ENCODE assay signal across 26 cellular contexts in genomic region chr3:11312139-11312538, GRCh38.
"Had no signal": no experiment of that assay in that cellular context is flagged by ENCODE, and none has a peak within 500 bp of the region (broad histone marks: within the 10 kb centered on the region; RNA-seq: fewer than 3 reads in every experiment).

No MANE protein-coding gene starts in this region.

- FAIRE-seq: islet of Langerhans had no signal

- H3K27ac ChIP-seq: coronary artery, gastrocnemius medialis, left ventricle myocardium inferior, testis, transverse colon had no signal

- H3K4me3 Mint-ChIP-seq: activated CD4-positive, alpha-beta memory T cell treated with anti-CD3 and anti-CD28 coated beads for 36 hours; activated CD4-positive, alpha-beta T cell treated with anti-CD3 and anti-CD28 coated beads, Interleukin-2, amount 10 ng/mL, durations not matched to agents 24 days and 14 days; activated T-helper 1 cell treated with anti-CD3 and anti-CD28 coated beads, Interleukin-12 subunit alpha, Interleukin-12 subunit beta, Interleukin-2, Interleukin-4 antibody, amounts not matched to agents 30 ng/mL and 10 ng/mL and 1 ng/mL, durations not matched to agents 14 hours and 24 hours and 36 hours; natural killer cell treated with Interleukin-12 subunit alpha and Interleukin-12 subunit beta and Interleukin-15 and Interleukin-18, amount 100 ng/mL, for 72 hours had no signal

- DNase-seq: activated CD4-positive, alpha-beta memory T cell treated with anti-CD3 and anti-CD28 coated beads for 36 hours; activated CD4-positive, alpha-beta T cell treated with anti-CD3 and anti-CD28 coated beads, Interleukin-2, amount 10 ng/mL, durations not matched to agents 24 days and 14 days; activated CD4-positive, CD25-positive, alpha-beta regulatory T cell treated with anti-CD3 and anti-CD28 coated beads, Interleukin-2, amount 50 U/mL, for 72 hours; activated CD8-positive, alpha-beta memory T cell treated with anti-CD3 and anti-CD28 coated beads, Interleukin-2, amount 50 U/mL, for 4 hours; activated gamma-delta T cell; activated naive CD4-positive, alpha-beta T cell treated with anti-CD3 and anti-CD28 coated beads, Interleukin-2, amount 50 U/mL, for 16 hours; activated T-cell treated with anti-CD3 and anti-CD28 coated beads, Interleukin-2, amount 50 U/mL, for 1 hour; amniotic stem cell; cerebellar nuclear complex; dorsolateral prefrontal cortex; effector memory CD4-positive, alpha-beta T cell; gastrocnemius medialis; glutamatergic neuron; left ventricle myocardium inferior; mucosa of descending colon; right cardiac atrium; stimulated activated CD4-positive, alpha-beta T cell treated with anti-CD3 and anti-CD28 coated beads, Interleukin-2, amount 100 ng/mL, for 48 hours; stimulated activated naive CD8-positive, alpha-beta T cell treated with anti-CD3 and anti-CD28 coated beads, Interleukin-15, Interleukin-2, amounts not matched to agents 100 U/mL and 50 U/mL, for 24 hours; T1000; testis; transverse colon had no signal

- ATAC-seq: gastrocnemius medialis; mucosa of descending colon; natural killer cell treated with Interleukin-12 subunit alpha and Interleukin-12 subunit beta and Interleukin-15 and Interleukin-18, amount 100 ng/mL, for 72 hours; right cardiac atrium; stimulated activated naive CD8-positive, alpha-beta T cell treated with anti-CD3 and anti-CD28 coated beads, Interleukin-15, Interleukin-2, amounts not matched to agents 100 U/mL and 50 U/mL, for 24 hours had no signal

- H3K27ac Mint-ChIP-seq: activated CD4-positive, alpha-beta memory T cell treated with anti-CD3 and anti-CD28 coated beads for 36 hours; activated CD4-positive, alpha-beta T cell treated with anti-CD3 and anti-CD28 coated beads, Interleukin-2, amount 10 ng/mL, durations not matched to agents 24 days and 14 days; activated T-helper 1 cell treated with anti-CD3 and anti-CD28 coated beads, Interleukin-12 subunit alpha, Interleukin-12 subunit beta, Interleukin-2, Interleukin-4 antibody, amounts not matched to agents 30 ng/mL and 10 ng/mL and 1 ng/mL, durations not matched to agents 14 hours and 24 hours and 36 hours; natural killer cell treated with Interleukin-12 subunit alpha and Interleukin-12 subunit beta and Interleukin-15 and Interleukin-18, amount 100 ng/mL, for 72 hours had no signal

- H3K4me3 ChIP-seq: coronary artery, dorsolateral prefrontal cortex, gastrocnemius medialis, left ventricle myocardium inferior, lung, mucosa of descending colon, testis, transverse colon had no signal

- H3K4me1 ChIP-seq: gastrocnemius medialis, testis, transverse colon had no signal

- H3K9me3 ChIP-seq: gastrocnemius medialis, left ventricle myocardium inferior, mucosa of descending colon, testis, transverse colon had no signal

- H3K27me3 Mint-ChIP-seq: activated CD4-positive, alpha-beta memory T cell treated with anti-CD3 and anti-CD28 coated beads for 36 hours; activated CD4-positive, alpha-beta T cell treated with anti-CD3 and anti-CD28 coated beads, Interleukin-2, amount 10 ng/mL, durations not matched to agents 24 days and 14 days; natural killer cell treated with Interleukin-12 subunit alpha and Interleukin-12 subunit beta and Interleukin-15 and Interleukin-18, amount 100 ng/mL, for 72 hours had no signal

- H3K27me3 ChIP-seq: dorsolateral prefrontal cortex, gastrocnemius medialis, testis, transverse colon had no signal

- H3K9me3 Mint-ChIP-seq: activated CD4-positive, alpha-beta memory T cell treated with anti-CD3 and anti-CD28 coated beads for 36 hours; activated CD4-positive, alpha-beta T cell treated with anti-CD3 and anti-CD28 coated beads, Interleukin-2, amount 10 ng/mL, durations not matched to agents 24 days and 14 days; activated T-helper 1 cell treated with anti-CD3 and anti-CD28 coated beads, Interleukin-12 subunit alpha, Interleukin-12 subunit beta, Interleukin-2, Interleukin-4 antibody, amounts not matched to agents 30 ng/mL and 10 ng/mL and 1 ng/mL, durations not matched to agents 14 hours and 24 hours and 36 hours; natural killer cell treated with Interleukin-12 subunit alpha and Interleukin-12 subunit beta and Interleukin-15 and Interleukin-18, amount 100 ng/mL, for 72 hours had no signal
